ENCODE assay signal across 8 cellular contexts in the genomic region with DNA sequence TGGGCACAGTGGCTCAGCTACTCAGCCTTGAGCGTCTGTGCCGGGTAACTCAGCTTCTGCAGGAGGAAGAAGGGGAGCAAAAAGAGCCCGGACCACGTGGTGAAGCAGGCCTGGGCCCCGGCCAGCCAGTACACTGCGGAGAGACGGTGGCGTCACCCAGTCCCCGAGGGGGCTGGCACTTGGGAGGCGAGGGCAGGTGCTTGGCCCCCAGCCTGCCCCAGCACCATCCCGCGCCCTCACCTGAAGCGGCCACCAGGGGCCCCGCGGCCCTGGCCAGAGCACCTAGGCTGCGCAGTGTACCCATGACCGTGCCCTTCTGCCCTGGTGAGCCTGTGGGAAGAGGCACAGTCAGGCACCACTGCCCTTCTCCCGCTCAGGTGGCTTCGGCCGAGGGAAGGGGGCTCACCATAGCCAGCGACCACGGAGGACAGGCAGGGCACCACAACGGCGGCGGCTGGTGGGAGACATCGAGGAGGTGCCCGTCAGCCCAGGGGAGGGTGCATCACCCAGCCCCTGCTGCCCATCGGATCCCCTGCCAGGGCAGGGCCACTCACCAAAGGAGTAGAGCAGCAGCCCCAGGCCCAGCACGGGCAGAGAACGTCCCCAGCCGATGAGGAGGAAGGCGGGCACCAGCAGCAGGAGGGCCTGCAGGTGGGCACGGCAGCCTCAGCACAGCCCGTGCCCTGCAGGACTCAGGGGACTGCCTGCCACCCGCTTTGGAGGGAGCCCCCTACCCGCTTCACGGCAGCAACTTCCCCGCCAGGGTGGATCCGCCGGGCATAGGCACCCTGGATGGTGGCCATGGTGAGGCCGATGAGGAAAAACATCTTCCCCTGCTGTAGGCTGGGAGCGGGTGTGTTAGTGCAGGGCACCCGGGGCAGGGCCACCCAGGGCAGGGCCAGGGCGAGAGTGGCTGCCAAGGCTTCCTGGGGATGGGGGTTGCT. TPM values are rescaled to one million over a fixed set of nuclear protein-coding genes. Genes with fewer than 3 reads are reported as not detected.
A peak's percentile ranks its signal among the peaks of the same experiment; 100 is the strongest.
DNase-seq lines count a peak whose midpoint lies in the region; ATAC-seq and TF ChIP-seq lines count a peak whose summit lies in the region.

No MANE protein-coding gene starts in this region.

- no peak overlapping the region for H3K4me3 Mint-ChIP-seq in Calu3 (ENCODE audit: low read depth, unreplicated experiment)

- peaks cover 28% of the 10 kb centered on the region for H3K79me2 ChIP-seq in osteoblast (ENCODE audit: insufficient read depth, low read length)

- H2AFZ ChIP-seq in osteoblast (ENCODE audit: low read length): no peak overlapping the region

- peaks cover 44% of the 10 kb centered on the region for H3K36me3 Mint-ChIP-seq in Calu3 (ENCODE audit: insufficient read depth, unreplicated experiment)

- no peaks in the 10 kb centered on the region for H3K9me3 ChIP-seq in effector memory CD4-positive, alpha-beta T cell (ENCODE audit: control insufficient read depth, low read length)
- no peaks in the 10 kb centered on the region for H3K9me3 ChIP-seq in osteoblast (ENCODE audit: low read depth, low read length)

- H4K20me1 ChIP-seq in osteoblast (ENCODE audit: insufficient read depth, low read length): peaks cover 24% of the 10 kb centered on the region

- ATAC-seq in HG03354 (IDR thresholded peaks at IDR 0.05; ENCODE audit: poor library complexity, severe bottlenecking, unreplicated experiment) (no peak), HG03565 (IDR thresholded peaks at IDR 0.05; ENCODE audit: unreplicated experiment) (no peak)

- no peaks in the 10 kb centered on the region for H3K9me3 Mint-ChIP-seq in Calu3 (ENCODE audit: low read depth, unreplicated experiment)

- peaks cover 48% of the 10 kb centered on the region for H3K36me3 ChIP-seq in effector memory CD4-positive, alpha-beta T cell (ENCODE audit: control insufficient read depth, insufficient read depth, low read length)
- peaks cover 56% of the 10 kb centered on the region for H3K36me3 ChIP-seq in osteoblast (ENCODE audit: insufficient read depth, low read length)

- intact Hi-C loops in Calu3 (cut with micrococcal nuclease; ENCODE audit: unreplicated experiment): no loop called here

- BruUV-seq in Calu3 (replicated peaks; lab: Mats Ljungman, UMichigan): no TSS peak

- DNase-seq in Calu3: no peak
- peak; percentile 43 for DNase-seq in NCI-H2107 (lab: John Stamatoyannopoulos, UW)
- DNase-seq in effector memory CD4-positive, alpha-beta T cell: no peak
- DNase-seq in osteoblast (ENCODE audit: insufficient read length, low spot score, missing footprints): peak; percentile 87
- no peak for DNase-seq in SHP77 treated with DMSO at 0.1 percent for 48 hours (lab: John Stamatoyannopoulos, UW)
- DNase-seq in NCI-H2081 treated with DMSO at 0.1 percent for 48 hours (lab: John Stamatoyannopoulos, UW): no peak

- H3K4me1 ChIP-seq in effector memory CD4-positive, alpha-beta T cell (ENCODE audit: control insufficient read depth, insufficient read depth, low read length, poor library complexity, severe bottlenecking): peaks cover 44% of the 10 kb centered on the region
- H3K4me1 ChIP-seq in osteoblast (ENCODE audit: insufficient read depth, low read length): peaks cover 13% of the 10 kb centered on the region

- no peak overlapping the region for H3K4me3 ChIP-seq in effector memory CD4-positive, alpha-beta T cell (ENCODE audit: insufficient read depth, low read depth, low read length, poor library complexity, severe bottlenecking)
- no peak overlapping the region for H3K4me3 ChIP-seq in osteoblast (ENCODE audit: insufficient read depth, low read length)

- no peak overlapping the region for H3K27ac Mint-ChIP-seq in Calu3 (ENCODE audit: unreplicated experiment)

- peak overlapping the region; percentile 66 for H3K27ac ChIP-seq in effector memory CD4-positive, alpha-beta T cell (ENCODE audit: insufficient read depth, low read length, poor library complexity, severe bottlenecking)
- H3K27ac ChIP-seq in osteoblast (ENCODE audit: low read depth, low read length): no peak overlapping the region

- CTCF ChIA-PET in Calu3 (lab: Charles Lee): no interaction called here

- H3K27me3 ChIP-seq in effector memory CD4-positive, alpha-beta T cell (replicated peaks; ENCODE audit: control insufficient read depth, insufficient read depth, low read length, poor library complexity, severe bottlenecking): no peaks in the 10 kb centered on the region
- H3K27me3 ChIP-seq in osteoblast (ENCODE audit: insufficient read depth, low read length): no peaks in the 10 kb centered on the region

- no peaks in the 10 kb centered on the region for H3K27me3 Mint-ChIP-seq in Calu3 (ENCODE audit: unreplicated experiment)

- H3K4me2 ChIP-seq in osteoblast (ENCODE audit: insufficient read depth, low read length): no peak overlapping the region

- peaks cover 4% of the 10 kb centered on the region for H3K4me1 Mint-ChIP-seq in Calu3 (ENCODE audit: low read depth, unreplicated experiment)

- TF ChIP-seq CTCF in Calu3 (IDR thresholded peaks at IDR 0.05; ENCODE audit: unreplicated experiment) (peak; percentile 24), osteoblast (IDR thresholded peaks at IDR 0.05; ENCODE audit: extremely low read depth, low read depth, low read length) (no peak)

RNA-seq across cellular contexts. Expression of a gene that starts 32.1 kb away (rescaled TPM):
- total RNA-seq in Calu3 (2022): 29.1 and 29.4 TPM in 2 replicates
- total RNA-seq in osteoblast: 24.2 and 30.0 TPM in 2 replicates

RNA-seq across cellular contexts. Expression of a gene that starts 32.3 kb away (rescaled TPM):
- 0.80 and 1.1 TPM in 2 replicates for total RNA-seq in Calu3 (2022)
- 7.4 and 7.6 TPM in 2 replicates for total RNA-seq in osteoblast

Comparison
In these comparisons a context has a peak if more than half of its experiments do, and no peak if none do; other contexts are left out.
1. DNase-seq: peak in NCI-H2107 (single experiment) and osteoblast (single experiment); none in Calu3 (single experiment), effector memory CD4-positive, alpha-beta T cell (0 of 3), SHP77 treated with DMSO at 0.1 percent for 48 hours (single experiment) and NCI-H2081 treated with DMSO at 0.1 percent for 48 hours (single experiment).